ENCODE assay signal across 13 cellular contexts in genomic region chr3:197430502-197430901, GRCh38.
DNase-seq lines count a peak whose midpoint lies in the region; ATAC-seq and TF ChIP-seq lines count a peak whose summit lies in the region.
"Had no signal": no experiment of that assay in that cellular context is flagged by ENCODE, and none has a peak within 500 bp of the region (broad histone marks: within the 10 kb centered on the region; RNA-seq: fewer than 3 reads in every experiment).

No MANE protein-coding gene starts in this region.

- no peak for DNase-seq in stimulated activated naive CD8-positive, alpha-beta T cell treated with anti-CD3 and anti-CD28 coated beads, Interleukin-15, amount 100 ng/mL, for 72 hours
- peak; percentile 8 for DNase-seq in fibroblast of mammary gland (ENCODE audit: low read depth)
- no peak for DNase-seq in nephron progenitor cell
- no peak for DNase-seq in stimulated activated naive CD4-positive, alpha-beta T cell treated with Interleukin-2 at 50 U/mL for 16 hours (lab: John Stamatoyannopoulos, UW)
- DNase-seq in H4 (ENCODE audit: low spot score) = no peak
- DNase-seq in GDM1 (lab: John Stamatoyannopoulos, UW) = no peak
- DNase-seq in NCI-H1694 (lab: John Stamatoyannopoulos, UW) = no peak
- DNase-seq: Calu3; NCI-H2107; NCI-H69; stimulated activated naive CD8-positive, alpha-beta T cell treated with anti-CD3 and anti-CD28 coated beads, Interleukin-15, Interleukin-2, amounts not matched to agents 100 U/mL and 50 U/mL, for 24 hours had no signal

- TF ChIP-seq CTCF in fibroblast of mammary gland (conservative IDR thresholded peaks at IDR 0.05; ENCODE audit: control insufficient read depth, insufficient read depth, low read depth, low read length) (no peak), nephron progenitor cell (IDR thresholded peaks at IDR 0.05) (no peak)

- no peak overlapping the region for H3K4me3 Mint-ChIP-seq in stimulated activated naive CD8-positive, alpha-beta T cell treated with anti-CD3 and anti-CD28 coated beads, Interleukin-15, Interleukin-2, amounts not matched to agents 100 ng/mL and 50 ng/mL, for 24 hours
- peak overlapping the region in 1 of 2 donors; percentile 2 for H3K4me3 Mint-ChIP-seq in stimulated activated naive CD8-positive, alpha-beta T cell treated with anti-CD3 and anti-CD28 coated beads, Interleukin-15, amount 100 ng/mL, for 72 hours
- peak overlapping the region; percentile 10 for H3K4me3 Mint-ChIP-seq in nephron progenitor cell

- peak overlapping the region; percentile 0 for H3K27ac Mint-ChIP-seq in stimulated activated naive CD8-positive, alpha-beta T cell treated with anti-CD3 and anti-CD28 coated beads, Interleukin-15, Interleukin-2, amounts not matched to agents 100 ng/mL and 50 ng/mL, for 24 hours
- H3K27ac Mint-ChIP-seq in stimulated activated naive CD8-positive, alpha-beta T cell treated with anti-CD3 and anti-CD28 coated beads, Interleukin-15, amount 100 ng/mL, for 72 hours = peak overlapping the region in 1 of 2 donors; percentile 5
- peak overlapping the region; percentile 76 for H3K27ac Mint-ChIP-seq in nephron progenitor cell
- H3K27ac Mint-ChIP-seq: progenitor cell of endocrine pancreas had no signal

- H3K4me1 Mint-ChIP-seq in stimulated activated naive CD8-positive, alpha-beta T cell treated with anti-CD3 and anti-CD28 coated beads, Interleukin-15, Interleukin-2, amounts not matched to agents 100 ng/mL and 50 ng/mL, for 24 hours (ENCODE audit: low read depth) = peaks cover 40% of the 10 kb centered on the region
- H3K4me1 Mint-ChIP-seq in stimulated activated naive CD8-positive, alpha-beta T cell treated with anti-CD3 and anti-CD28 coated beads, Interleukin-15, amount 100 ng/mL, for 72 hours = peaks cover 47% of the 10 kb centered on the region
- H3K4me1 Mint-ChIP-seq in nephron progenitor cell = peaks cover 93% of the 10 kb centered on the region

- H3K27me3 Mint-ChIP-seq in stimulated activated naive CD8-positive, alpha-beta T cell treated with anti-CD3 and anti-CD28 coated beads, Interleukin-15, Interleukin-2, amounts not matched to agents 100 ng/mL and 50 ng/mL, for 24 hours = peaks cover 24% of the 10 kb centered on the region
- peaks cover 9% of the 10 kb centered on the region for H3K27me3 Mint-ChIP-seq in stimulated activated naive CD8-positive, alpha-beta T cell treated with anti-CD3 and anti-CD28 coated beads, Interleukin-15, amount 100 ng/mL, for 72 hours
- H3K27me3 Mint-ChIP-seq in nephron progenitor cell (ENCODE audit: low read depth, poor library complexity) = peaks cover 18% of the 10 kb centered on the region

- no peak overlapping the region for H3K4me3 ChIP-seq in fibroblast of mammary gland (ENCODE audit: control insufficient read depth, low read depth, low read length)

- no peak for ATAC-seq in stimulated activated naive CD8-positive, alpha-beta T cell treated with anti-CD3 and anti-CD28 coated beads, Interleukin-15, amount 100 ng/mL, for 72 hours
- ATAC-seq: stimulated activated naive CD8-positive, alpha-beta T cell treated with anti-CD3 and anti-CD28 coated beads, Interleukin-15, Interleukin-2, amounts not matched to agents 100 U/mL and 50 U/mL, for 24 hours had no signal

- H3K36me3 Mint-ChIP-seq in stimulated activated naive CD8-positive, alpha-beta T cell treated with anti-CD3 and anti-CD28 coated beads, Interleukin-15, Interleukin-2, amounts not matched to agents 100 ng/mL and 50 ng/mL, for 24 hours (ENCODE audit: low read depth) = no peaks in the 10 kb centered on the region
- H3K36me3 Mint-ChIP-seq in nephron progenitor cell (ENCODE audit: low read depth) = peaks cover 6% of the 10 kb centered on the region

- H3K9me3 Mint-ChIP-seq in stimulated activated naive CD8-positive, alpha-beta T cell treated with anti-CD3 and anti-CD28 coated beads, Interleukin-15, Interleukin-2, amounts not matched to agents 100 ng/mL and 50 ng/mL, for 24 hours = no peaks in the 10 kb centered on the region
- no peaks in the 10 kb centered on the region for H3K9me3 Mint-ChIP-seq in stimulated activated naive CD8-positive, alpha-beta T cell treated with anti-CD3 and anti-CD28 coated beads, Interleukin-15, amount 100 ng/mL, for 72 hours
- peaks cover 13% of the 10 kb centered on the region for H3K9me3 Mint-ChIP-seq in nephron progenitor cell
